In genomic region chr1:205517763-205518162, GRCh38 we compare ENCODE assay signal across 1 cellular context.
TF ChIP-seq lines count a peak whose summit lies in the region.

No MANE protein-coding gene starts in this region.

TF ChIP-seq in K562, 482 proteins besides CTCF, POLR2A, EP300 and RAD21 (continued from another document):
- TF ChIP-seq PTTG1 (tag; IDR thresholded peaks at IDR 0.05; ENCODE audit: low read depth) (no peak), ZNF551 (CRISPR knock-in tag; IDR thresholded peaks at IDR 0.05) (no peak), CHD4 (IDR thresholded peaks at IDR 0.05; ENCODE audit: insufficient read depth, insufficient replicate concordance, low read depth, low read length, poor library complexity, severe bottlenecking) (no peak), ZNF408 (CRISPR knock-in tag; IDR thresholded peaks at IDR 0.05; ENCODE audit: low read depth) (no peak), POLR2AphosphoS5 (IDR thresholded peaks at IDR 0.05; ENCODE audit: control insufficient read depth, insufficient read depth, low read depth, low read length) (no peak), ETV1 (tag; conservative IDR thresholded peaks at IDR 0.05; ENCODE audit: low read depth) (no peak), DIDO1 (tag; IDR thresholded peaks at IDR 0.05; ENCODE audit: low read depth) (no peak), ZNF764 (CRISPR knock-in tag; IDR thresholded peaks at IDR 0.05; ENCODE audit: low read depth) (no peak), XRCC4 (IDR thresholded peaks at IDR 0.05; ENCODE audit: extremely low read depth, insufficient read depth, insufficient read length) (no peak), PCBP1 (IDR thresholded peaks at IDR 0.05; ENCODE audit: low read depth, low read length, poor library complexity, severe bottlenecking) (no peak)
TF ChIP-seq in K562: peak in this region for 0.
